ENCODE assay signal across 23 cellular contexts in the genomic region with DNA sequence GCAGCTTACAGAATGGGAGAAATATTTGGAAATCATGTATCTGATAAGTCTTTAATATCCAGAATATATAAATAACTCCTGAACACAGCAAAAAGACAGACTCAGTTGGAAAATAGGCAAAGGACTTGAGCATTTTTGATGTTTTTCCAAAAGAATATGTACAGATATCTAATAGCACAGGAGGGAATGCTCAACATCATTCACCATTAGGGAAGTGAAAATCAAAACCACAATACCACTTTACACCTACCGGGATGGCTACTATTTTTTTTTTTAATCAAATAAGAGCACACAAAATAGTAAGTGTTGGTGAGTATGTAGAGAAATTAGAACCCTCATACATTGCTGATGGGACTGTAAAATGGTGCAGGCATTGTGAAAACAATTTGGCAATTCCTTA.
"Had no signal": no experiment of that assay in that cellular context is flagged by ENCODE, and none has a peak within 500 bp of the region (broad histone marks: within the 10 kb centered on the region; RNA-seq: fewer than 3 reads in every experiment).

No MANE protein-coding gene starts in this region.

- H3K9me3 ChIP-seq: colonic mucosa, lower lobe of right lung had no signal

- H3K4me1 ChIP-seq: colonic mucosa, lower lobe of right lung, neural progenitor cell had no signal

- H3K4me2 ChIP-seq: neural progenitor cell had no signal

- DNase-seq: activated CD4-positive, alpha-beta T cell treated with anti-CD3 and anti-CD28 coated beads for 4 hours; activated CD4-positive, alpha-beta T cell treated with anti-CD3 and anti-CD28 coated beads, Interleukin-2, amount 50 U/mL, for 48 hours; activated CD4-positive, CD25-positive, alpha-beta regulatory T cell; activated CD8-positive, alpha-beta memory T cell treated with anti-CD3 and anti-CD28 coated beads, Interleukin-2, amount 50 U/mL, for 48 hours; activated naive CD4-positive, alpha-beta T cell; activated naive CD8-positive, alpha-beta T cell treated with anti-CD3 and anti-CD28 coated beads for 36 hours; activated T-cell treated with anti-CD3 and anti-CD28 coated beads, Interleukin-2, amount 50 U/mL, for 4 hours; colonic mucosa; dorsolateral prefrontal cortex; endodermal cell; kidney; lower lobe of right lung; naive thymus-derived CD8-positive, alpha-beta T cell; right cardiac atrium; stimulated activated CD4-positive, alpha-beta T cell treated with anti-CD3 and anti-CD28 coated beads, Interleukin-1b, Interleukin-23, amount 100 ng/mL, for 48 hours; SW 1271; T-helper 17 cell had no signal

- H3K9ac ChIP-seq: neural progenitor cell had no signal

- H3K9me3 Mint-ChIP-seq: activated naive CD8-positive, alpha-beta T cell treated with anti-CD3 and anti-CD28 coated beads for 36 hours; activated T-cell treated with anti-CD3 and anti-CD28 coated beads, Interleukin-2, amount 50 U/mL, for 4 hours; activated T-helper 2 cell treated with anti-CD3 and anti-CD28 coated beads, Interferon-gamma antibody, Interleukin-2, Interleukin-4, amounts not matched to agents 10 μg/mL and 5 μg/mL and 100 μg/mL, durations not matched to agents 14 hours and 24 hours and 36 hours; endodermal cell; naive thymus-derived CD8-positive, alpha-beta T cell; neural progenitor cell; stimulated activated naive CD8-positive, alpha-beta T cell treated with anti-CD3 and anti-CD28 coated beads, Interleukin-15, Interleukin-2, amounts not matched to agents 100 ng/mL and 50 ng/mL, for 24 hours; type B pancreatic cell had no signal

- H2AFZ ChIP-seq: neural progenitor cell had no signal

- H3K4me3 Mint-ChIP-seq: activated naive CD8-positive, alpha-beta T cell treated with anti-CD3 and anti-CD28 coated beads for 36 hours; activated T-cell treated with anti-CD3 and anti-CD28 coated beads, Interleukin-2, amount 50 U/mL, for 4 hours; endodermal cell; naive thymus-derived CD8-positive, alpha-beta T cell; neural progenitor cell; stimulated activated naive CD8-positive, alpha-beta T cell treated with anti-CD3 and anti-CD28 coated beads, Interleukin-15, Interleukin-2, amounts not matched to agents 100 ng/mL and 50 ng/mL, for 24 hours; T-helper 17 cell; type B pancreatic cell had no signal

- H3K4me1 Mint-ChIP-seq: activated naive CD8-positive, alpha-beta T cell treated with anti-CD3 and anti-CD28 coated beads for 36 hours; neural progenitor cell had no signal

- H3K27ac Mint-ChIP-seq: activated naive CD8-positive, alpha-beta T cell treated with anti-CD3 and anti-CD28 coated beads for 36 hours; activated T-helper 2 cell treated with anti-CD3 and anti-CD28 coated beads, Interferon-gamma antibody, Interleukin-2, Interleukin-4, amounts not matched to agents 10 μg/mL and 5 μg/mL and 100 μg/mL, durations not matched to agents 14 hours and 24 hours and 36 hours; endodermal cell; neural progenitor cell; stimulated activated naive CD8-positive, alpha-beta T cell treated with anti-CD3 and anti-CD28 coated beads, Interleukin-15, Interleukin-2, amounts not matched to agents 100 ng/mL and 50 ng/mL, for 24 hours; T-helper 17 cell; type B pancreatic cell had no signal

- H3K27me3 ChIP-seq: colonic mucosa, dorsolateral prefrontal cortex, neural progenitor cell had no signal

- H3K27me3 Mint-ChIP-seq: activated naive CD8-positive, alpha-beta T cell treated with anti-CD3 and anti-CD28 coated beads for 36 hours; naive thymus-derived CD8-positive, alpha-beta T cell; stimulated activated naive CD8-positive, alpha-beta T cell treated with anti-CD3 and anti-CD28 coated beads, Interleukin-15, Interleukin-2, amounts not matched to agents 100 ng/mL and 50 ng/mL, for 24 hours; T-helper 17 cell; type B pancreatic cell had no signal

- H3K4me3 ChIP-seq: colonic mucosa, dorsolateral prefrontal cortex, lower lobe of right lung, neural progenitor cell, skin epidermis had no signal

- H3K27ac ChIP-seq: colonic mucosa, lower lobe of right lung, neural progenitor cell had no signal

- ATAC-seq: activated T-cell treated with anti-CD3 and anti-CD28 coated beads, Interleukin-2, amount 50 U/mL, for 4 hours; lower lobe of right lung; naive thymus-derived CD8-positive, alpha-beta T cell; right cardiac atrium; T-helper 17 cell had no signal

- H3K36me3 ChIP-seq: colonic mucosa, lower lobe of right lung, neural progenitor cell had no signal

- FAIRE-seq: astrocyte, kidney had no signal
